8 cellular contexts compared by ENCODE assay signal in the genomic region with DNA sequence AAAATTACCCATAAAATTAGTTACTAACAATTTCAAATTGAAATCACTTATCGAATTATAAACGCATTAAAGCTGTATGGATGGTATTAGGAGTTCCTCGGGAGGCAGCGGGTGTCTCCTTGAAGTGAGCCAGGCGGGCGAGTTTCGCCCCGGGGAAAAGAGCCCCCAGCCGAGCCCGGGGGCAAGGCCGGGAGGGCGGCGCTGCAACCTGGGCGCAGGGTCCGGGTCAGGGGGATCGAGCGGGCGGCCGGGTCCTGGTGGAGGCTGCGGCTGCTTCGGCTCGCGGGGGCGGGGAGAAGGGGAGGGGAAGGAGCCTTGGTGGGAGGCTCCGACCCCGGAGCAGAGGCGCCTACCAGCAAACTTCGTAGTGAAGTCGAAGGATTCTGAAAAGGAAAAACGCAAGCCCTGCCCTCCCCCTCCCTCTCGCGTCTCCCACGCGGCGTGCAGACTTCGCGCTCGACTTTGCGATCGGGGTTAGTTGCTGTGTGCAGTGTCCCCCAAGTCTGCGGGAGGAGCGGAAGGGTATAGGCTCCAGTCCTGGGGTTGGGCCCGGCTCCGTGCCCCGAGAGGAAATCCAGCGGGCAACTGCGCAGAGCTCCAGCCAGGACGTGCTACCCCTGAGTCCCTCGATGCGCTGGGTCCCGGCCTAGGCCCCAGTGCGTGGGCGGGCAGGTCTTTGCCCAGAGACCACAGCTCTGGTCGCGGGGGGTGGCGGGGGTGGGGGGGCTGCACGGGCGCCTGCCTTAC.
A peak's percentile ranks its signal among the peaks of the same experiment; 100 is the strongest.
DNase-seq lines count a peak whose midpoint lies in the region; ATAC-seq, FAIRE-seq and TF ChIP-seq lines count a peak whose summit lies in the region.

No MANE protein-coding gene starts in this region.

- peaks cover 0 to 7% (median 2%) of the 10 kb centered on the region in 3 donors for H3K36me3 Mint-ChIP-seq in naive thymus-derived CD8-positive, alpha-beta T cell

- peaks cover 2% of the 10 kb centered on the region for H4K20me1 ChIP-seq in endothelial cell of umbilical vein (replicated peaks; ENCODE audit: control insufficient read depth, extremely low read depth, insufficient read depth, low read length)

- dilution Hi-C loops in endothelial cell of umbilical vein (cut with MboI; ENCODE audit: extremely low pct_ligation_motif_present, low sequenced_read_pairs) = no loop called here

- peaks cover 36 to 46% of the 10 kb centered on the region in 2 experiments for H3K27me3 ChIP-seq in endothelial cell of umbilical vein (ENCODE audit: control insufficient read depth in 2 of 2, insufficient read depth in 2 of 2, low read length in 2 of 2)

- H3K79me2 ChIP-seq in endothelial cell of umbilical vein (ENCODE audit: control insufficient read depth, insufficient read depth, low read length) = no peaks in the 10 kb centered on the region

- H3K9me3 ChIP-seq in endothelial cell of umbilical vein (replicated peaks; ENCODE audit: control insufficient read depth, insufficient read depth, low read length) = no peaks in the 10 kb centered on the region

- H3K36me3 ChIP-seq in endothelial cell of umbilical vein (ENCODE audit: control insufficient read depth in 2 of 2, extremely low read depth in 1 of 2, insufficient read depth in 2 of 2, low read length in 2 of 2) = no peaks in the 10 kb centered on the region

- peak overlapping the region; percentile 60 for H3K4me3 ChIP-seq in AG04449 (ENCODE audit: low read depth, low read length)
- peak overlapping the region; percentile 56 to 92 (median 56) for H3K4me3 ChIP-seq in endothelial cell of umbilical vein (replicated peaks in 1 of 3; ENCODE audit: insufficient read depth in 1 of 3, low read depth in 1 of 3, low read length in 3 of 3)

- no peaks in the 10 kb centered on the region for H3K9me1 ChIP-seq in endothelial cell of umbilical vein (replicated peaks; ENCODE audit: control insufficient read depth, extremely low read depth, insufficient read depth, low read length)

- H3K27ac ChIP-seq in endothelial cell of umbilical vein (ENCODE audit: insufficient read depth, low read depth, low read length) = no peak overlapping the region

- TF ChIP-seq CTCF in AG04449 (IDR thresholded peaks at IDR 0.05; ENCODE audit: insufficient read depth, low read length, missing control alignments) (no peak), endothelial cell of umbilical vein (IDR thresholded peaks at IDR 0.05; ENCODE audit: extremely low read depth in 1 of 2, insufficient read depth in 1 of 2, low read depth in 1 of 2, low read length in 2 of 2) (no peak)

- peaks cover 0 to 13% (median 0%) of the 10 kb centered on the region in 9 donors for H3K9me3 Mint-ChIP-seq in naive thymus-derived CD8-positive, alpha-beta T cell

- BruUV-seq in endothelial cell of umbilical vein (replicated peaks; lab: Mats Ljungman, UMichigan) = no TSS peak

- H3K27me3 Mint-ChIP-seq in naive thymus-derived CD8-positive, alpha-beta T cell = peaks cover 23 to 63% (median 51%) of the 10 kb centered on the region in 5 donors

- H3K9ac ChIP-seq in endothelial cell of umbilical vein (replicated peaks; ENCODE audit: extremely low read depth, insufficient read depth, low read length) = peak overlapping the region; percentile 34

- CTCF ChIA-PET in AG04449 (lab: Yijun Ruan, JAX) = interaction anchor here (0.8 to 6.7 kb wide), 16 partner anchors 14 to 1456 kb away, joined by 3 to 62 read pairs (median 4); partner anchors contain the start of gene MEIS1
- CTCF ChIA-PET in endothelial cell of umbilical vein (lab: Charles Lee) = interaction anchor here (0.8 to 7.6 kb wide), 18 partner anchors 8 to 1456 kb away, joined by 3 to 154 read pairs (median 5); partner anchors contain the start of gene MEIS1

- in situ Hi-C loops in KBM-7 (cut with MboI; ENCODE audit: low pct_unique_long_range_greater_than_20kb, low sequenced_read_pairs) = no loop called here

- H2AFZ ChIP-seq in endothelial cell of umbilical vein (ENCODE audit: low read depth, low read length) = no peak overlapping the region

- peak overlapping the region; percentile 100 for H3K4me2 ChIP-seq in endothelial cell of umbilical vein (ENCODE audit: insufficient read depth, low read length)

- no peak for ATAC-seq in naive thymus-derived CD8-positive, alpha-beta T cell
- ATAC-seq in GM21825 (IDR thresholded peaks at IDR 0.05; ENCODE audit: unreplicated experiment) = no peak

- POLR2A ChIA-PET in AG04449 (lab: Yijun Ruan, JAX) = interaction anchor here (0.6 to 2.7 kb wide), 4 partner anchors 131 to 1467 kb away, joined by 3 to 13 read pairs (median 3); partner anchors contain the start of gene MEIS1
- POLR2A ChIA-PET in endothelial cell of umbilical vein (lab: Charles Lee) = interaction anchor here (0.7 to 3.3 kb wide), 2 partner anchors 142 to 555 kb away, joined by 5 to 16 read pairs; partner anchors contain the start of gene MEIS1
- POLR2A ChIA-PET in naive thymus-derived CD8-positive, alpha-beta T cell (lab: Charles Lee) = no interaction called here

- FAIRE-seq in endothelial cell of umbilical vein (lab: Jason Lieb, UNC) = peak; percentile 12

- peaks cover 18% of the 10 kb centered on the region for H3K4me1 ChIP-seq in endothelial cell of umbilical vein (ENCODE audit: control insufficient read depth, extremely low read depth, insufficient read depth, low read length)

- H3K27ac Mint-ChIP-seq in naive thymus-derived CD8-positive, alpha-beta T cell = no peak overlapping the region

- peaks cover 5 to 18% (median 14%) of the 10 kb centered on the region in 4 donors for H3K4me1 Mint-ChIP-seq in naive thymus-derived CD8-positive, alpha-beta T cell

- peak overlapping the region; percentile 45 to 72 (median 59) for H3K4me3 Mint-ChIP-seq in naive thymus-derived CD8-positive, alpha-beta T cell

- no peak for TF ChIP-seq POLR2A in endothelial cell of umbilical vein (IDR thresholded peaks at IDR 0.05; ENCODE audit: low read depth, low read length)

- DNase-seq in AG04449 (ENCODE audit: low read depth, low spot score) = no peak
- peak; percentile 20 for DNase-seq in M059J (ENCODE audit: low read depth)
- peak; percentile 26 for DNase-seq in endothelial cell of umbilical vein (ENCODE audit: low read depth, low spot score)
- DNase-seq in naive thymus-derived CD8-positive, alpha-beta T cell = no peak
- DNase-seq in middle frontal gyrus (ENCODE audit: extremely low spot score, low spot score) = no peak
- DNase-seq in KBM-7 = no peak
- DNase-seq in KG1 (lab: John Stamatoyannopoulos, UW) = no peak

- intact Hi-C loops in endothelial cell of umbilical vein (cut with micrococcal nuclease) = loop anchor here (1.0 to 5.0 kb wide), 9 partner anchors 142 to 1457 kb away; partner anchors contain the start of gene ETAA1

TF ChIP-seq in endothelial cell of umbilical vein, 7 proteins besides CTCF, POLR2A, EP300 and RAD21:
- TF ChIP-seq POLR2AphosphoS5 (IDR thresholded peaks at IDR 0.05; ENCODE audit: insufficient read depth, low read depth, low read length) = no peak
- TF ChIP-seq GATA2 (IDR thresholded peaks at IDR 0.05; ENCODE audit: insufficient read depth, insufficient read length, low read depth, low read length) = no peak
- TF ChIP-seq MYC (IDR thresholded peaks at IDR 0.05; ENCODE audit: low read depth, low read length) = no peak
- no peak for TF ChIP-seq FOS (IDR thresholded peaks at IDR 0.05; ENCODE audit: borderline replicate concordance, insufficient read depth, low read length)
- TF ChIP-seq, protein P1, sequence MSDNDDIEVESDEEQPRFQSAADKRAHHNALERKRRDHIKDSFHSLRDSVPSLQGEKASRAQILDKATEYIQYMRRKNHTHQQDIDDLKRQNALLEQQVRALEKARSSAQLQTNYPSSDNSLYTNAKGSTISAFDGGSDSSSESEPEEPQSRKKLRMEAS (IDR thresholded peaks at IDR 0.05; ENCODE audit: insufficient read depth, insufficient read length) = no peak

Comparison
In these comparisons a context has a peak if more than half of its experiments do, and no peak if none do; other contexts are left out.
1. DNase-seq: peak in M059J (single experiment) and endothelial cell of umbilical vein (single experiment); none in AG04449 (single experiment), naive thymus-derived CD8-positive, alpha-beta T cell (0 of 10), middle frontal gyrus (single experiment), KBM-7 (single experiment) and KG1 (single experiment).